8 cellular contexts compared by ENCODE assay signal in genomic region chr20:62929051-62929538, GRCh38. TPM values are rescaled to one million over a fixed set of nuclear protein-coding genes. Genes with fewer than 3 reads are reported as not detected.
DNase-seq lines count a peak whose midpoint lies in the region; ATAC-seq and TF ChIP-seq lines count a peak whose summit lies in the region.

No MANE protein-coding gene starts in this region.

- H2AFZ ChIP-seq in osteoblast (ENCODE audit: low read length), result peak overlapping the region; percentile 18

- peak; percentile 51 to 67 for ATAC-seq in activated naive CD4-positive, alpha-beta T cell treated with anti-CD3 and anti-CD28 coated beads, Interleukin-2, amount 50 U/mL, for 72 hours

- no peaks in the 10 kb centered on the region for H3K27me3 ChIP-seq in Peyer's patch
- no peaks in the 10 kb centered on the region for H3K27me3 ChIP-seq in osteoblast (ENCODE audit: insufficient read depth, low read length)

- H3K36me3 Mint-ChIP-seq in activated naive CD4-positive, alpha-beta T cell treated with anti-CD3 and anti-CD28 coated beads, Interleukin-2, amount 50 U/mL, for 72 hours, result peaks cover 7 to 8% of the 10 kb centered on the region in 2 donors

- intact Hi-C loops in head of caudate nucleus (cut with DNase I), result no loop called here

- H3K4me1 ChIP-seq in Peyer's patch (peaks cover 7 to 43% (median 16%) of the 10 kb centered on the region in 4 donors), osteoblast (ENCODE audit: insufficient read depth, low read length) (peaks cover 28% of the 10 kb centered on the region)

- H3K79me2 ChIP-seq in osteoblast (ENCODE audit: insufficient read depth, low read length), result peaks cover 94% of the 10 kb centered on the region

- H3K27ac Mint-ChIP-seq in activated naive CD4-positive, alpha-beta T cell treated with anti-CD3 and anti-CD28 coated beads, Interleukin-2, amount 50 U/mL, for 72 hours, result peak overlapping the region; percentile 26 to 66

- H3K4me2 ChIP-seq in osteoblast (ENCODE audit: insufficient read depth, low read length), result peak overlapping the region; percentile 85

- H3K9me3 ChIP-seq in Peyer's patch (no peaks in the 10 kb centered on the region), osteoblast (ENCODE audit: low read depth, low read length) (no peaks in the 10 kb centered on the region)

- TF ChIP-seq CTCF in Peyer's patch (IDR thresholded peaks at IDR 0.05), result no peak
- no peak for TF ChIP-seq CTCF in osteoblast (IDR thresholded peaks at IDR 0.05; ENCODE audit: extremely low read depth, low read depth, low read length)

- peaks cover 33% of the 10 kb centered on the region for H4K20me1 ChIP-seq in osteoblast (ENCODE audit: insufficient read depth, low read length)

- H3K36me3 ChIP-seq in Peyer's patch (peaks cover 0 to 2% (median 0%) of the 10 kb centered on the region in 3 donors), osteoblast (ENCODE audit: insufficient read depth, low read length) (peaks cover under 1% of the 10 kb centered on the region)

- TF ChIP-seq POLR2A in Peyer's patch (IDR thresholded peaks at IDR 0.05), result peak; percentile 41 to 71

- peak; percentile 65 for DNase-seq in ELF-1 (ENCODE audit: low read depth, low spot score)
- peak; percentile 65 to 87 (median 83) for DNase-seq in Peyer's patch
- peak; percentile 65 to 68 for DNase-seq in activated naive CD4-positive, alpha-beta T cell treated with anti-CD3 and anti-CD28 coated beads, Interleukin-2, amount 50 U/mL, for 72 hours (ENCODE audit: low spot score in 2 of 2)
- peak in 29 of 42 donors; percentile 20 to 65 (median 36) for DNase-seq in head of caudate nucleus
- DNase-seq in osteoblast (ENCODE audit: insufficient read length, low spot score, missing footprints), result peak; percentile 98
- no peak for DNase-seq in NK-92 treated with Interleukin-12 subunit alpha and Interleukin-12 subunit beta, amount 100 ng/mL, for 24 hours (lab: John Stamatoyannopoulos, UW)
- DNase-seq in NCI-H1417 treated with DMSO at 0.1 percent for 48 hours (lab: John Stamatoyannopoulos, UW), result no peak
- no peak for DNase-seq in HuH-7.5 (ENCODE audit: low spot score)

- H3K4me3 ChIP-seq in Peyer's patch, result peak overlapping the region; percentile 54 to 64 (median 60)
- H3K4me3 ChIP-seq in osteoblast (ENCODE audit: insufficient read depth, low read length), result peak overlapping the region; percentile 74

- H3K9me3 Mint-ChIP-seq in activated naive CD4-positive, alpha-beta T cell treated with anti-CD3 and anti-CD28 coated beads, Interleukin-2, amount 50 U/mL, for 72 hours, result no peaks in the 10 kb centered on the region

- H3K27ac ChIP-seq in Peyer's patch, result peak overlapping the region; percentile 73 to 99 (median 94)
- H3K27ac ChIP-seq in osteoblast (ENCODE audit: low read depth, low read length), result peak overlapping the region; percentile 57

RNA-seq across cellular contexts. Expression of gene DIDO1, which starts 2.8 kb away (rescaled TPM):
- total RNA-seq in Peyer's patch (100 to 1,000 TPM in 2 of 4 donors, 10 to 100 TPM in 2; 72.5 to 143 (median 105) TPM), osteoblast (44.8 and 46.3 TPM in 2 replicates)
- total RNA-seq in activated naive CD4-positive, alpha-beta T cell treated with anti-CD3 and anti-CD28 coated beads, Interleukin-2, amount 50 U/mL, for 72 hours, result 10 to 100 TPM; 40.1 to 52.7 TPM

RNA-seq across cellular contexts. Expression of gene GID8, which starts 8.9 kb away (rescaled TPM):
- total RNA-seq in Peyer's patch (10 to 100 TPM; 22.3 to 26.5 (median 24.0) TPM), osteoblast (34.4 and 37.1 TPM in 2 replicates)
- total RNA-seq in activated naive CD4-positive, alpha-beta T cell treated with anti-CD3 and anti-CD28 coated beads, Interleukin-2, amount 50 U/mL, for 72 hours, result 10 to 100 TPM; 39.7 to 47.3 TPM

RNA-seq across cellular contexts. Expression of gene SLC17A9, which starts 23.4 kb away (rescaled TPM):
- total RNA-seq in Peyer's patch, result 10 to 100 TPM in 1 of 4 donors, 1 to 10 TPM in 3; 3.8 to 19.0 (median 5.2) TPM
- total RNA-seq in activated naive CD4-positive, alpha-beta T cell treated with anti-CD3 and anti-CD28 coated beads, Interleukin-2, amount 50 U/mL, for 72 hours, result 10 to 100 TPM; 17.5 to 22.0 TPM
- 5.6 and 6.5 TPM in 2 replicates for total RNA-seq in osteoblast

Comparison
In these comparisons a context has a peak if more than half of its experiments do, and no peak if none do; other contexts are left out.
1. DNase-seq: peak in ELF-1 (single experiment), Peyer's patch (3 of 3), activated naive CD4-positive, alpha-beta T cell treated with anti-CD3 and anti-CD28 coated beads, Interleukin-2, amount 50 U/mL, for 72 hours (2 of 2), head of caudate nucleus (29 of 42) and osteoblast (single experiment); none in NK-92 treated with Interleukin-12 subunit alpha and Interleukin-12 subunit beta, amount 100 ng/mL, for 24 hours (single experiment), NCI-H1417 treated with DMSO at 0.1 percent for 48 hours (single experiment) and HuH-7.5 (single experiment).